ENCODE assay signal across 18 cellular contexts in the genomic region with DNA sequence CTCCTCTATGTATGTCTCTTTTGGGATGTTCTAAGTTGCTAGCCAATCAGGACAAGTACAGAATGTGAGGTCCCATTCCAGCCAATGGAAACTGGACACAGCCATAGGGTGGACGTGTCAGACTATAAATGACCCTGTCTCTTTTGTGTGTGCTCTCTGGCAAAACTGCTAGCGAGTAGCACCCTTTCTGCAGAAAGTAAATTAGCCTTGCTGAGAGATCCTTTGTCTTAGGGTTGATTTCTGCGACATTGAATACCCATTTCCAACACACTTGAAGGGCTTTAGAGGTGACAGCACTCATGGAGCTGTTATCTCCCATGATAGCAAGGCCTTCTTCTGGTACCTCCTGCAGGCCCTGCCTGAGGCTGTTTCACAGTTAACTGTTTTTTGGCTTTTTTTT.
DNase-seq lines count a peak whose midpoint lies in the region; ATAC-seq, FAIRE-seq and TF ChIP-seq lines count a peak whose summit lies in the region.
"Had no signal": no experiment of that assay in that cellular context is flagged by ENCODE, and none has a peak within 500 bp of the region (broad histone marks: within the 10 kb centered on the region; RNA-seq: fewer than 3 reads in every experiment).

No MANE protein-coding gene starts in this region.

- H3K4me1 Mint-ChIP-seq in WTC11 = peaks cover 29% of the 10 kb centered on the region

- H3K27ac Mint-ChIP-seq in WTC11 = no peak overlapping the region

- in situ Hi-C loops in GM12878 (cut with MboI) = no loop called here

- no peak for DNase-seq in left ventricle myocardium inferior
- DNase-seq in right atrium auricular region (ENCODE audit: low spot score) = no peak
- DNase-seq in OCI-M1 (lab: John Stamatoyannopoulos, UW) = peak; percentile 29
- no peak for DNase-seq in GM12878 (ENCODE audit: low read depth, low spot score)
- no peak for DNase-seq in smooth muscle cell (lab: John Stamatoyannopoulos, UW; ENCODE audit: unreplicated experiment)
- DNase-seq in foreskin melanocyte = no peak
- DNase-seq in WTC11 (ENCODE audit: low spot score) = no peak
- DNase-seq: DMS79 treated with DMSO at 0.1 percent for 48 hours, GM23248, NCI-H1417 treated with DMSO at 0.1 percent for 48 hours, NCI-H2029, NCI-H345, NCI-H524 treated with DMSO at 0.1 percent for 48 hours, PC-9 had no signal

- H3K4me1 ChIP-seq in left ventricle myocardium inferior (peaks cover 68% of the 10 kb centered on the region), right atrium auricular region (peaks cover 0 to 55% of the 10 kb centered on the region in 2 donors), GM12878 (ENCODE audit: control insufficient read depth, insufficient read depth, low read length) (peaks cover 8% of the 10 kb centered on the region; the same call in 1 of the 2 replicates), smooth muscle cell (ENCODE audit: low read depth) (peaks cover 35% of the 10 kb centered on the region)

- TF ChIP-seq CTCF in left ventricle myocardium inferior (IDR thresholded peaks at IDR 0.05; ENCODE audit: borderline replicate concordance) (no peak), right atrium auricular region (IDR thresholded peaks at IDR 0.05) (no peak), GM12878 (IDR thresholded peaks at IDR 0.05 in 2 of 3, conservative IDR thresholded peaks at IDR 0.05 in 1 of 3; ENCODE audit: control insufficient read depth in 2 of 3, extremely low read depth in 1 of 3, insufficient read depth in 1 of 3, low read depth in 3 of 3, low read length in 3 of 3) (no peak), smooth muscle cell (IDR thresholded peaks at IDR 0.05; ENCODE audit: borderline replicate concordance, insufficient read depth, poor library complexity, severe bottlenecking) (no peak), WTC11 (IDR thresholded peaks at IDR 0.05) (no peak)

- no peak for FAIRE-seq in GM12878 (lab: Jason Lieb, UNC)

- H3K36me3 ChIP-seq in left ventricle myocardium inferior (peaks cover 12% of the 10 kb centered on the region), right atrium auricular region (no peaks in the 10 kb centered on the region), GM12878 (ENCODE audit: control insufficient read depth in 2 of 2, insufficient read depth in 2 of 2, low read length in 1 of 2) (no peaks in the 10 kb centered on the region), smooth muscle cell (ENCODE audit: low read depth) (peaks cover 4% of the 10 kb centered on the region)

- H3K27me3 ChIP-seq in left ventricle myocardium inferior (ENCODE audit: low read depth) = no peaks in the 10 kb centered on the region
- H3K27me3 ChIP-seq in right atrium auricular region = no peaks in the 10 kb centered on the region
- no peaks in the 10 kb centered on the region for H3K27me3 ChIP-seq in GM12878 (replicated peaks in 1 of 2; ENCODE audit: control insufficient read depth in 2 of 2, insufficient read depth in 2 of 2, low read length in 1 of 2)
- H3K27me3 ChIP-seq in smooth muscle cell (ENCODE audit: low read depth) = no peaks in the 10 kb centered on the region

- no peak for TF ChIP-seq RAD21 in GM12878 (IDR thresholded peaks at IDR 0.05; ENCODE audit: insufficient read depth, low read depth, low read length)

- H3K9ac ChIP-seq in GM12878 (ENCODE audit: control insufficient read depth, insufficient read depth, low read length) (no peak overlapping the region), smooth muscle cell (ENCODE audit: low read depth) (no peak overlapping the region)
- H3K9ac ChIP-seq: GM23248, KMS-11 had no signal

- peak overlapping the region; percentile 85 for H3K27ac ChIP-seq in left ventricle myocardium inferior (replicated peaks)
- H3K27ac ChIP-seq in right atrium auricular region = no peak overlapping the region
- no peak overlapping the region for H3K27ac ChIP-seq in GM12878 (ENCODE audit: control insufficient read depth, insufficient read depth)
- H3K27ac ChIP-seq in smooth muscle cell (ENCODE audit: low read depth) = peak overlapping the region; percentile 77
- H3K27ac ChIP-seq: C4-2B, GM23248, KMS-11, PC-9, RWPE1 had no signal

- H3K4me3 ChIP-seq in left ventricle myocardium inferior (no peak overlapping the region), right atrium auricular region (no peak overlapping the region), GM12878 (no peak overlapping the region), smooth muscle cell (no peak overlapping the region)
- H3K4me3 ChIP-seq: GM23248, PC-9 had no signal

- H3K4me3 Mint-ChIP-seq in WTC11 = no peak overlapping the region

- no peak for ATAC-seq in GM12878
- ATAC-seq in HG03521 (IDR thresholded peaks at IDR 0.05; ENCODE audit: unreplicated experiment) = no peak
- ATAC-seq in WTC11 = no peak

- POLR2A ChIA-PET in GM12878 (lab: Charles Lee) = interaction anchor here (0.5 kb wide), 1 partner anchor 392 kb away, joined by 3 read pairs; no protein-coding TSS in a partner anchor
- POLR2A ChIA-PET in WTC11 (lab: Charles Lee) = no interaction called here

- TF ChIP-seq EP300 in GM12878 (IDR thresholded peaks at IDR 0.05; ENCODE audit: borderline replicate concordance in 1 of 2, control insufficient read depth in 1 of 2, low read depth in 2 of 2, low read length in 2 of 2) = no peak

- intact Hi-C loops in left ventricle myocardium inferior (cut with micrococcal nuclease) = no loop called here
- intact Hi-C loops in GM12878 (cut with micrococcal nuclease; ENCODE audit: unreplicated experiment) = no loop called here

- no peaks in the 10 kb centered on the region for H4K20me1 ChIP-seq in GM12878 (ENCODE audit: control insufficient read depth, insufficient read depth)
- peaks cover 38% of the 10 kb centered on the region for H4K20me1 ChIP-seq in smooth muscle cell (ENCODE audit: low read depth)

- BruUV-seq in GM12878 (replicated peaks; lab: Mats Ljungman, UMichigan) = no TSS peak

- H2AFZ ChIP-seq in GM12878 (ENCODE audit: control insufficient read depth, low read depth, low read length) = no peak overlapping the region
- no peak overlapping the region for H2AFZ ChIP-seq in smooth muscle cell (ENCODE audit: low read depth)
- H2AFZ ChIP-seq: GM23248, PC-9 had no signal

- peaks cover 46% of the 10 kb centered on the region for H3K9me3 Mint-ChIP-seq in WTC11

- H3K79me2 ChIP-seq in GM12878 (ENCODE audit: control insufficient read depth, insufficient read depth, low read length) (peaks cover 7% of the 10 kb centered on the region), smooth muscle cell (ENCODE audit: low read depth) (peaks cover 90% of the 10 kb centered on the region)

- WGBS in GM12878 (ENCODE audit: insufficient coverage, insufficient replicate concordance, low lambda C conversion rate, missing lambda C conversion rate) = 90% methylated on average over 3 of the region's 3 CpGs
- WGBS in smooth muscle cell (ENCODE audit: low lambda C conversion rate) = 94% methylated on average over 3 of the region's 3 CpGs

- no peaks in the 10 kb centered on the region for H3K27me3 Mint-ChIP-seq in WTC11 (ENCODE audit: low read depth)

- SMC1A ChIA-PET in GM12878 (lab: Charles Lee; ENCODE audit: uncharacterized antibody, unreplicated experiment) = no interaction called here

- no peak for TF ChIP-seq POLR2A in GM12878 (IDR thresholded peaks at IDR 0.05; ENCODE audit: low read depth, low read length)

- peaks cover 42% of the 10 kb centered on the region for H3K36me3 Mint-ChIP-seq in WTC11

- CTCF ChIA-PET in GM12878 (lab: Yijun Ruan, JAX) = no interaction called here
- CTCF ChIA-PET in WTC11 (lab: Charles Lee) = interaction anchor here (0.7 kb wide), 1 partner anchor 58 kb away, joined by 3 read pairs; no protein-coding TSS in a partner anchor

- no peak overlapping the region for H3K4me2 ChIP-seq in GM12878 (ENCODE audit: control insufficient read depth, insufficient read depth)
- no peak overlapping the region for H3K4me2 ChIP-seq in smooth muscle cell
- H3K4me2 ChIP-seq: KMS-11, PC-9 had no signal

- H3K9me3 ChIP-seq in left ventricle myocardium inferior (replicated peaks) (peaks cover 45% of the 10 kb centered on the region), right atrium auricular region (peaks cover 0 to 26% of the 10 kb centered on the region in 2 donors), GM12878 (replicated peaks; ENCODE audit: control insufficient read depth, insufficient read depth, low read length) (peaks cover 27% of the 10 kb centered on the region), smooth muscle cell (replicated peaks; ENCODE audit: low read depth) (no peaks in the 10 kb centered on the region)

- peaks cover 16% of the 10 kb centered on the region for H3F3A ChIP-seq in smooth muscle cell (ENCODE audit: low read depth)

- RAD21 ChIA-PET in GM12878 (lab: Charles Lee; ENCODE audit: unreplicated experiment) = no interaction called here

TF ChIP-seq in GM12878, 131 proteins besides CTCF, POLR2A, EP300 and RAD21 (continues in another document):
- peak; percentile 100 for TF ChIP-seq CBX5 (IDR thresholded peaks at IDR 0.05; ENCODE audit: low read depth)
- no peak for TF ChIP-seq STAT1 (conservative IDR thresholded peaks at IDR 0.05)
- no peak for TF ChIP-seq GATAD2B (conservative IDR thresholded peaks at IDR 0.05; ENCODE audit: low read depth)
- no peak for TF ChIP-seq SMARCA5 (IDR thresholded peaks at IDR 0.05)
- TF ChIP-seq CBX3 (IDR thresholded peaks at IDR 0.05; ENCODE audit: borderline replicate concordance, low read depth) = 0 out of 2 replicates have a peak, but pooled peaks have one; percentile 57
- peak; percentile 69 for TF ChIP-seq KLF5 (IDR thresholded peaks at IDR 0.05; ENCODE audit: partially characterized antibody)
- no peak for TF ChIP-seq PML (IDR thresholded peaks at IDR 0.05; ENCODE audit: low read length)
- no peak for TF ChIP-seq PAX8 (IDR thresholded peaks at IDR 0.05)
- TF ChIP-seq HDGF (IDR thresholded peaks at IDR 0.05) = no peak
- no peak for TF ChIP-seq FOXM1 (IDR thresholded peaks at IDR 0.05; ENCODE audit: low read depth, low read length)
- TF ChIP-seq DPF2 (IDR thresholded peaks at IDR 0.05) = no peak

TF ChIP-seq in WTC11, 78 proteins besides CTCF, POLR2A, EP300 and RAD21:
- TF ChIP-seq SMAD3 (CRISPR knock-in tag; IDR thresholded peaks at IDR 0.05; ENCODE audit: borderline replicate concordance) = no peak
- TF ChIP-seq, protein P1, sequence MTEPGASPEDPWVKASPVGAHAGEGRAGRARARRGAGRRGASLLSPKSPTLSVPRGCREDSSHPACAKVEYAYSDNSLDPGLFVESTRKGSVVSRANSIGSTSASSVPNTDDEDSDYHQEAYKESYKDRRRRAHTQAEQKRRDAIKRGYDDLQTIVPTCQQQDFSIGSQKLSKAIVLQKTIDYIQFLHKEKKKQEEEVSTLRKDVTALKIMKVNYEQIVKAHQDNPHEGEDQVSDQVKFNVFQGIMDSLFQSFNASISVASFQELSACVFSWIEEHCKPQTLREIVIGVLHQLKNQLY (CRISPR knock-in tag; IDR thresholded peaks at IDR 0.05) = no peak

Comparison
In these comparisons a context has a peak if more than half of its experiments do, and no peak if none do; other contexts are left out.
1. H3K27ac ChIP-seq: peak in left ventricle myocardium inferior (single experiment) and smooth muscle cell (single experiment); none in right atrium auricular region (0 of 2) and GM12878 (single experiment).